In genomic region chr3:81214626-81215025, GRCh38 we compare ENCODE assay signal across 14 cellular contexts.
"Had no signal": no experiment of that assay in that cellular context is flagged by ENCODE, and none has a peak within 500 bp of the region (broad histone marks: within the 10 kb centered on the region; RNA-seq: fewer than 3 reads in every experiment).

No MANE protein-coding gene starts in this region.

- H3K27me3 ChIP-seq: brain microvascular endothelial cell had no signal

- ATAC-seq: left lobe of liver; stimulated activated naive CD8-positive, alpha-beta T cell treated with anti-CD3 and anti-CD28 coated beads, Interleukin-15, Interleukin-2, amounts not matched to agents 100 U/mL and 50 U/mL, for 24 hours had no signal

- H3K36me3 ChIP-seq: brain microvascular endothelial cell had no signal

- DNase-seq: activated CD4-positive, alpha-beta T cell treated with anti-CD3 and anti-CD28 coated beads, Interleukin-2, amount 10 ng/mL, durations not matched to agents 7 days and 5 days; activated CD4-positive, CD25-positive, alpha-beta regulatory T cell; activated CD8-positive, alpha-beta memory T cell treated with anti-CD3 and anti-CD28 coated beads for 24 hours; activated naive CD8-positive, alpha-beta T cell treated with anti-CD3 and anti-CD28 coated beads for 36 hours; amygdala; brain microvascular endothelial cell; effector memory CD4-positive, alpha-beta T cell; naive B cell; posterior cingulate gyrus; stimulated activated CD4-positive, alpha-beta T cell treated with anti-CD3 and anti-CD28 coated beads, Interleukin-4, amount 100 ng/mL, for 4 hours; stimulated activated CD8-positive, alpha-beta memory T cell treated with anti-CD3 and anti-CD28 coated beads, Interleukin-4, amount 100 ng/mL, for 48 hours; stimulated activated naive CD8-positive, alpha-beta T cell treated with anti-CD3 and anti-CD28 coated beads, Interleukin-15, Interleukin-2, amounts not matched to agents 100 U/mL and 50 U/mL, for 24 hours had no signal

- H3K27ac ChIP-seq: brain microvascular endothelial cell had no signal

- H3K4me3 ChIP-seq: smooth muscle cell had no signal

- H3K4me2 ChIP-seq: smooth muscle cell had no signal
